In the genomic region with DNA sequence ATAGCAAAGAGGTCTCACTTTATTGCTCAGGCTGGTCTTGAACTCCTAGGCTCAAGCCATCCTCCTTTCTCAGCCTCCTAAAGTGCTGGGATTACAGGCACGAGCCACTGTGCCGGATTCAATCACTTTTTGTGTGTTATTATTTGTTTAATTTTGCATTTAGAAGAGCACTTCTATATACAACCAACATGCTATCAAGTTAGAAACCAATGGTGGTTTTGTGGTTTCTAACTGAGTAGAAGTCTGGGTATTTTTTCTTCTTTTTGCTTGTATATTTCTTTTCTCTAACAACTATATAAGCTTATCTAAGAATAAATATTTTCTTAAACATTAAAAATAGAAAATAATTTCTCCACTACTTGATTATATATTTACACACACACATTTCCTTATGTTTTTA, we compare ENCODE assay signal across 23 cellular contexts.
A peak's percentile ranks its signal among the peaks of the same experiment; 100 is the strongest.
DNase-seq lines count a peak whose midpoint lies in the region; ATAC-seq, FAIRE-seq and TF ChIP-seq lines count a peak whose summit lies in the region.
"Had no signal": no experiment of that assay in that cellular context is flagged by ENCODE, and none has a peak within 500 bp of the region (broad histone marks: within the 10 kb centered on the region; RNA-seq: fewer than 3 reads in every experiment).

No MANE protein-coding gene starts in this region.

- H2AFZ ChIP-seq in DND-41 (ENCODE audit: low read depth, low read length) (no peak overlapping the region), MM.1S (ENCODE audit: low read length) (no peak overlapping the region)
- H2AFZ ChIP-seq: GM23248 had no signal

- FAIRE-seq in endometrium (lab: Jason Lieb, UNC) = peak; percentile 70
- peak; percentile 61 for FAIRE-seq in islet of Langerhans (lab: Jason Lieb, UNC)
- FAIRE-seq: D721Med, GM19239, H1 had no signal

- DNase-seq in DND-41 (no peak), MM.1S (peak; percentile 28), HUDEP-2 (lab: John Stamatoyannopoulos, UW; ENCODE audit: unreplicated experiment in 76 of 76) (no peak), chondrocyte (ENCODE audit: low spot score) (no peak)
- DNase-seq in effector memory CD8-positive, alpha-beta T cell = no peak
- DNase-seq: Caco-2; CD4-positive, CD25-positive, alpha-beta regulatory T cell; CD8-positive, alpha-beta T cell; DMS 273 treated with DMSO at 0.1 percent for 48 hours; DMS79; GF-D8; GM23248; H7; HCEC 1CT had no signal

- H3K27ac Mint-ChIP-seq in chondrocyte (ENCODE audit: unreplicated experiment) = no peak overlapping the region
- no peak overlapping the region for H3K27ac Mint-ChIP-seq in effector memory CD8-positive, alpha-beta T cell
- H3K27ac Mint-ChIP-seq: B cell; CD8-positive, alpha-beta T cell had no signal

- no peaks in the 10 kb centered on the region for H3K27me3 Mint-ChIP-seq in chondrocyte (ENCODE audit: low read depth)
- no peaks in the 10 kb centered on the region for H3K27me3 Mint-ChIP-seq in effector memory CD8-positive, alpha-beta T cell
- H3K27me3 Mint-ChIP-seq: B cell; CD4-positive, CD25-positive, alpha-beta regulatory T cell had no signal

- no peaks in the 10 kb centered on the region for H3F3A ChIP-seq in MM.1S (ENCODE audit: insufficient read depth, low read length)

- ATAC-seq in DND-41 (ENCODE audit: insufficient read depth, low read depth) = peak; percentile 55; the same call in 2 of the 3 replicates
- ATAC-seq in effector memory CD8-positive, alpha-beta T cell (replicated peaks) = no peak
- ATAC-seq: CD8-positive, alpha-beta T cell had no signal

- H3K27me3 ChIP-seq in DND-41 (ENCODE audit: insufficient read depth, low read length, poor library complexity) (no peaks in the 10 kb centered on the region), MM.1S (replicated peaks; ENCODE audit: insufficient read depth, low read length) (no peaks in the 10 kb centered on the region)
- H3K27me3 ChIP-seq: BLaER1 had no signal

- H3K9me3 ChIP-seq in DND-41 (ENCODE audit: insufficient read depth, low read length, severe bottlenecking) = no peaks in the 10 kb centered on the region
- H3K9me3 ChIP-seq in MM.1S (replicated peaks; ENCODE audit: insufficient read depth, low read length) = no peaks in the 10 kb centered on the region
- H3K9me3 ChIP-seq: BLaER1, Caco-2 had no signal

- H3K36me3 Mint-ChIP-seq in chondrocyte (ENCODE audit: low read depth) = no peaks in the 10 kb centered on the region
- no peaks in the 10 kb centered on the region for H3K36me3 Mint-ChIP-seq in effector memory CD8-positive, alpha-beta T cell (ENCODE audit: insufficient read depth)
- H3K36me3 Mint-ChIP-seq: CD4-positive, CD25-positive, alpha-beta regulatory T cell; CD8-positive, alpha-beta T cell had no signal

- H3K9me3 Mint-ChIP-seq in chondrocyte (ENCODE audit: low read depth) = no peaks in the 10 kb centered on the region
- H3K9me3 Mint-ChIP-seq in effector memory CD8-positive, alpha-beta T cell = no peaks in the 10 kb centered on the region
- H3K9me3 Mint-ChIP-seq: CD8-positive, alpha-beta T cell had no signal

- peaks cover 40% of the 10 kb centered on the region for H3K4me1 Mint-ChIP-seq in chondrocyte (ENCODE audit: low read depth)
- no peaks in the 10 kb centered on the region for H3K4me1 Mint-ChIP-seq in effector memory CD8-positive, alpha-beta T cell (ENCODE audit: low read depth in 2 of 2)
- H3K4me1 Mint-ChIP-seq: CD4-positive, CD25-positive, alpha-beta regulatory T cell had no signal

- H3K4me3 ChIP-seq in DND-41 (ENCODE audit: low read depth in 1 of 2, low read length in 2 of 2) (no peak overlapping the region), MM.1S (ENCODE audit: low read length) (no peak overlapping the region)
- H3K4me3 ChIP-seq: BLaER1, GM23248 had no signal

- H3K9me2 ChIP-seq in MM.1S (replicated peaks; ENCODE audit: insufficient read depth, low read length) = no peaks in the 10 kb centered on the region

- H3K4me1 ChIP-seq in DND-41 (ENCODE audit: insufficient read depth, low read length) = peaks cover 11% of the 10 kb centered on the region
- no peaks in the 10 kb centered on the region for H3K4me1 ChIP-seq in MM.1S (ENCODE audit: low read length)
- H3K4me1 ChIP-seq: BLaER1, Caco-2 had no signal

- H3K4me2 ChIP-seq in DND-41 (ENCODE audit: insufficient read depth, low read length) (no peak overlapping the region), MM.1S (ENCODE audit: low read depth, low read length) (no peak overlapping the region)
- H3K4me2 ChIP-seq: BLaER1 had no signal

- TF ChIP-seq CTCF in DND-41 (IDR thresholded peaks at IDR 0.05; ENCODE audit: borderline replicate concordance, extremely low read depth, low read length, poor library complexity, severe bottlenecking) = no peak
- TF ChIP-seq CTCF in MM.1S (IDR thresholded peaks at IDR 0.05; ENCODE audit: low read length) = no peak
- no peak for TF ChIP-seq CTCF in chondrocyte (IDR thresholded peaks at IDR 0.05)

- no peaks in the 10 kb centered on the region for H3K36me3 ChIP-seq in DND-41 (ENCODE audit: insufficient read depth, low read length)
- H3K36me3 ChIP-seq in MM.1S (replicated peaks; ENCODE audit: insufficient read depth, low read length) = no peaks in the 10 kb centered on the region
- H3K36me3 ChIP-seq: BLaER1 had no signal

- H3K4me3 Mint-ChIP-seq in chondrocyte (ENCODE audit: unreplicated experiment) = no peak overlapping the region
- no peak overlapping the region for H3K4me3 Mint-ChIP-seq in effector memory CD8-positive, alpha-beta T cell
- H3K4me3 Mint-ChIP-seq: B cell; CD4-positive, CD25-positive, alpha-beta regulatory T cell; CD8-positive, alpha-beta T cell had no signal

- H3K79me2 ChIP-seq in DND-41 (ENCODE audit: insufficient read depth, low read length) = no peaks in the 10 kb centered on the region
- H3K79me2 ChIP-seq in MM.1S (ENCODE audit: low read length) = no peaks in the 10 kb centered on the region

- H3K9ac ChIP-seq in DND-41 (ENCODE audit: low read depth, low read length) (no peak overlapping the region), MM.1S (ENCODE audit: low read length) (no peak overlapping the region)
- H3K9ac ChIP-seq: BLaER1, GM23248 had no signal

- no peaks in the 10 kb centered on the region for H4K20me1 ChIP-seq in DND-41 (ENCODE audit: insufficient read depth, low read length)
- H4K20me1 ChIP-seq in MM.1S (ENCODE audit: insufficient read depth, low read length) = no peaks in the 10 kb centered on the region
- H4K20me1 ChIP-seq: BLaER1 had no signal

- H3K27ac ChIP-seq in DND-41 (ENCODE audit: low read length) (no peak overlapping the region), MM.1S (ENCODE audit: low read length) (no peak overlapping the region)
- H3K27ac ChIP-seq: 22Rv1, BLaER1, C4-2B, GM23248 had no signal
